Comparison of ENCODE assay signal across 24 cellular contexts in the genomic region with DNA sequence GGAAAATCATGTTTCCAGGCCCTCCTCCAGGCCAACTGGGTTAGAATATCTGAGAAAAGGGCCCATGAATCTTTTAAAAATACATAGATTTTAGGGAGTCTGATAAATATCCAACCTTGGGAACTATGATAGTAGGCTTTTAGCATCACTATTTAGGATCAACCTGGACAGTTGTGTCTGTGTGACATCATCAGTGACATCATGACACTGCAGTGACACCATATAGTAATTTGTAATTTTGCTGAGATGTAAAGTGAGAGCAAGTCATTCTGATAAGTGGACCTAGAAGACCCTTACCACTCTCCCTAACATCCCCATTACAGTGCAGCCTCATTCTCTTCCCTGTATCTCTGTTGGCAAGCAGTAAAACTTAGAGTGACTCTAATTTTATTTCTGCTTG. TPM values are rescaled to one million over a fixed set of nuclear protein-coding genes. Genes with fewer than 3 reads are reported as not detected.
A peak's percentile ranks its signal among the peaks of the same experiment; 100 is the strongest.
DNase-seq lines count a peak whose midpoint lies in the region; ATAC-seq, FAIRE-seq and TF ChIP-seq lines count a peak whose summit lies in the region.
"Had no signal": no experiment of that assay in that cellular context is flagged by ENCODE, and none has a peak within 500 bp of the region (broad histone marks: within the 10 kb centered on the region; RNA-seq: fewer than 3 reads in every experiment).

No MANE protein-coding gene starts in this region.

- intact Hi-C loops in HepG2 (cut with micrococcal nuclease; ENCODE audit: unreplicated experiment) (no loop called here), right lobe of liver (cut with DNase I) (no loop called here), K562 (cut with micrococcal nuclease) (no loop called here)

- H3K4me2 ChIP-seq in HepG2 (ENCODE audit: low read depth, low read length) (no peak overlapping the region), Karpas-422 (ENCODE audit: low read depth, low read length, poor library complexity, severe bottlenecking) (no peak overlapping the region), K562 (ENCODE audit: insufficient read depth, low read length) (no peak overlapping the region)
- H3K4me2 ChIP-seq: A549; BLaER1 treated with 17β-estradiol and CSF1 and Interleukin-3, amounts not matched to agents 10 nM and 100 nM had no signal

- H3K4me1 ChIP-seq in HepG2 (ENCODE audit: insufficient read depth, low read length) (no peaks in the 10 kb centered on the region), right lobe of liver (no peaks in the 10 kb centered on the region), Karpas-422 (ENCODE audit: low read length) (peaks cover 3% of the 10 kb centered on the region; the same call in 1 of the 2 replicates), K562 (replicated peaks in 1 of 2; ENCODE audit: control insufficient read depth in 2 of 2, insufficient read depth in 2 of 2, low read length in 2 of 2) (no peaks in the 10 kb centered on the region), endodermal cell (ENCODE audit: control insufficient read depth, insufficient read depth, low read length) (no peaks in the 10 kb centered on the region)
- H3K4me1 ChIP-seq: A549; BLaER1 treated with 17β-estradiol and CSF1 and Interleukin-3, amounts not matched to agents 10 nM and 100 nM had no signal

- no peak overlapping the region for H3K27ac ChIP-seq in HepG2 (ENCODE audit: extremely low read length, insufficient read depth, low read length)
- H3K27ac ChIP-seq in right lobe of liver, result no peak overlapping the region
- no peak overlapping the region for H3K27ac ChIP-seq in Karpas-422 (ENCODE audit: low read length)
- no peak overlapping the region for H3K27ac ChIP-seq in K562 (ENCODE audit: extremely low read depth, low read depth, low read length)
- H3K27ac ChIP-seq in endodermal cell (ENCODE audit: low read depth, low read length), result no peak overlapping the region
- H3K27ac ChIP-seq: 22Rv1; A549; BLaER1 treated with 17β-estradiol and CSF1 and Interleukin-3, amounts not matched to agents 10 nM and 100 nM; C4-2B had no signal

- no peaks in the 10 kb centered on the region for H3K27me3 Mint-ChIP-seq in endodermal cell (ENCODE audit: insufficient read depth)
- H3K27me3 Mint-ChIP-seq: B cell; CD4-positive, alpha-beta T cell had no signal

- TF ChIP-seq RAD21 in HepG2 (CRISPR knock-in tag; IDR thresholded peaks at IDR 0.05) (no peak), K562 (CRISPR knock-in tag; conservative IDR thresholded peaks at IDR 0.05 in 1 of 2, IDR thresholded peaks at IDR 0.05 in 1 of 2) (no peak)

- H3K27me3 ChIP-seq in HepG2 (ENCODE audit: control insufficient read depth in 1 of 2, insufficient read depth in 2 of 2, low read length in 2 of 2) (no peaks in the 10 kb centered on the region), right lobe of liver (no peaks in the 10 kb centered on the region), Karpas-422 (ENCODE audit: low read length) (no peaks in the 10 kb centered on the region), K562 (ENCODE audit: control insufficient read depth in 2 of 2, insufficient read depth in 2 of 2, low read length in 2 of 2) (no peaks in the 10 kb centered on the region), endodermal cell (ENCODE audit: control insufficient read depth, insufficient read depth, low read length, poor library complexity, severe bottlenecking) (no peaks in the 10 kb centered on the region)
- H3K27me3 ChIP-seq: BLaER1 treated with 17β-estradiol and CSF1 and Interleukin-3, amounts not matched to agents 10 nM and 100 nM had no signal

- no peak overlapping the region for H3K4me3 ChIP-seq in HepG2 (replicated peaks in 1 of 3; ENCODE audit: insufficient read depth in 1 of 3, low read depth in 2 of 3, low read length in 3 of 3)
- H3K4me3 ChIP-seq in right lobe of liver, result no peak overlapping the region
- no peak overlapping the region for H3K4me3 ChIP-seq in Karpas-422 (ENCODE audit: low read length)
- no peak overlapping the region for H3K4me3 ChIP-seq in K562
- no peak overlapping the region for H3K4me3 ChIP-seq in endodermal cell (ENCODE audit: low read length)
- H3K4me3 ChIP-seq: A549; BLaER1 treated with 17β-estradiol and CSF1 and Interleukin-3, amounts not matched to agents 10 nM and 100 nM had no signal

- H3K9ac ChIP-seq in HepG2 (ENCODE audit: insufficient read depth, low read depth, low read length), result no peak overlapping the region
- no peak overlapping the region for H3K9ac ChIP-seq in Karpas-422 (ENCODE audit: low read length)
- no peak overlapping the region for H3K9ac ChIP-seq in K562 (ENCODE audit: insufficient read depth in 1 of 2, low read depth in 2 of 2, low read length in 2 of 2)
- no peak overlapping the region for H3K9ac ChIP-seq in endodermal cell (ENCODE audit: extremely low read depth, low read length, poor library complexity, severe bottlenecking)
- H3K9ac ChIP-seq: BLaER1 treated with 17β-estradiol and CSF1 and Interleukin-3, amounts not matched to agents 10 nM and 100 nM had no signal

- H3K36me3 ChIP-seq in HepG2 (replicated peaks in 1 of 2; ENCODE audit: control insufficient read depth in 1 of 2, insufficient read depth in 2 of 2, low read length in 2 of 2) (peaks cover 6 to 13% of the 10 kb centered on the region in 2 experiments), right lobe of liver (peaks cover 0 to 29% (median 4%) of the 10 kb centered on the region in 4 donors), Karpas-422 (ENCODE audit: insufficient read depth, low read length) (peaks cover 6% of the 10 kb centered on the region), K562 (ENCODE audit: control insufficient read depth, insufficient read depth, low read length) (peaks cover 17% of the 10 kb centered on the region; the same call in 1 of the 3 replicates), endodermal cell (ENCODE audit: control insufficient read depth, insufficient read depth, low read length) (peaks cover 44% of the 10 kb centered on the region)

- H3K9me3 Mint-ChIP-seq in endodermal cell, result no peaks in the 10 kb centered on the region
- H3K9me3 Mint-ChIP-seq: CD4-positive, alpha-beta T cell; CD8-positive, alpha-beta T cell had no signal

- H3K9me2 ChIP-seq in Karpas-422 (replicated peaks; ENCODE audit: insufficient read depth, low read length), result no peaks in the 10 kb centered on the region

- H3K79me2 ChIP-seq in HepG2 (ENCODE audit: insufficient read depth, low read length), result no peaks in the 10 kb centered on the region
- no peaks in the 10 kb centered on the region for H3K79me2 ChIP-seq in Karpas-422 (ENCODE audit: low read length)
- no peaks in the 10 kb centered on the region for H3K79me2 ChIP-seq in K562 (ENCODE audit: control insufficient read depth, insufficient read depth, low read length)

- DNase-seq in HepG2 (ENCODE audit: low spot score), result no peak
- no peak for DNase-seq in right lobe of liver
- DNase-seq in Karpas-422, result peak; percentile 31
- no peak for DNase-seq in K562 (ENCODE audit: extremely low read depth in 1 of 4, low spot score in 3 of 4)
- no peak for DNase-seq in endodermal cell
- DNase-seq in HuH-7 (ENCODE audit: low spot score), result no peak
- DNase-seq: AML-193; CD4-positive, alpha-beta T cell; CD8-positive, alpha-beta T cell; COR-L47; DMS 273 treated with DMSO at 0.1 percent for 48 hours; DMS153; DMS53; DMS79; DND-41; EL; GDM1 had no signal

- ATAC-seq in HepG2 (no peak), right lobe of liver (no peak), K562 (no peak)
- ATAC-seq: A549; CD8-positive, alpha-beta T cell had no signal

- BruUV-seq in HepG2 (replicated peaks; lab: Mats Ljungman, UMichigan) (no TSS peak), K562 (replicated peaks; lab: Mats Ljungman, UMichigan) (no TSS peak)

- CTCF ChIA-PET in HepG2 (lab: Yijun Ruan, JAX; ENCODE audit: low intra/inter-chr PET ratio, low total read pairs), result no interaction called here
- CTCF ChIA-PET in K562 (lab: Yijun Ruan, JAX; ENCODE audit: low intra/inter-chr PET ratio), result no interaction called here

- H3K9me1 ChIP-seq in K562 (ENCODE audit: control insufficient read depth, insufficient read depth, low read length), result no peaks in the 10 kb centered on the region

- peaks cover 18% of the 10 kb centered on the region for H3K36me3 Mint-ChIP-seq in endodermal cell (ENCODE audit: low read depth)

- H4K20me1 ChIP-seq in HepG2 (ENCODE audit: insufficient read depth, low read length) (no peaks in the 10 kb centered on the region), Karpas-422 (ENCODE audit: insufficient read depth, low read depth, low read length) (no peaks in the 10 kb centered on the region), K562 (replicated peaks; ENCODE audit: control insufficient read depth, insufficient read depth, low read length) (no peaks in the 10 kb centered on the region)

- H2AFZ ChIP-seq in HepG2 (ENCODE audit: low read length) (no peak overlapping the region), Karpas-422 (ENCODE audit: low read length) (no peak overlapping the region), K562 (ENCODE audit: low read depth, low read length) (no peak overlapping the region)

- no peak overlapping the region for H3K4me3 Mint-ChIP-seq in endodermal cell
- H3K4me3 Mint-ChIP-seq: B cell; CD4-positive, alpha-beta T cell; CD8-positive, alpha-beta T cell had no signal

- POLR2A ChIA-PET in HepG2 (lab: Yijun Ruan, JAX) (no interaction called here), K562 (lab: Yijun Ruan, JAX) (no interaction called here)

- H3K9me3 ChIP-seq in HepG2 (ENCODE audit: low read length) (no peaks in the 10 kb centered on the region), right lobe of liver (no peaks in the 10 kb centered on the region), Karpas-422 (ENCODE audit: low read length) (no peaks in the 10 kb centered on the region), K562 (replicated peaks; ENCODE audit: control insufficient read depth, insufficient read depth, low read depth, low read length) (no peaks in the 10 kb centered on the region), endodermal cell (ENCODE audit: control insufficient read depth, low read length) (no peaks in the 10 kb centered on the region)
- H3K9me3 ChIP-seq: A549 had no signal

- TF ChIP-seq EP300 in HepG2 (IDR thresholded peaks at IDR 0.05; ENCODE audit: low read depth in 2 of 2, low read length in 2 of 2) (no peak), HepG2 (CRISPR knock-in tag; IDR thresholded peaks at IDR 0.05; ENCODE audit: borderline replicate concordance) (no peak), K562 (IDR thresholded peaks at IDR 0.05; ENCODE audit: low read length) (no peak)

- FAIRE-seq in HepG2 (lab: Jason Lieb, UNC) (no peak), K562 (lab: Jason Lieb, UNC) (no peak)
- FAIRE-seq: A549, GM12891, GM19239 had no signal

- no peak overlapping the region for H3K27ac Mint-ChIP-seq in endodermal cell
- H3K27ac Mint-ChIP-seq: B cell; CD4-positive, alpha-beta T cell; CD8-positive, alpha-beta T cell had no signal

- TF ChIP-seq POLR2A in HepG2 (IDR thresholded peaks at IDR 0.05; ENCODE audit: insufficient read depth in 1 of 2, low read depth in 2 of 2, low read length in 2 of 2) (no peak), right lobe of liver (IDR thresholded peaks at IDR 0.05) (no peak), K562 (conservative IDR thresholded peaks at IDR 0.05) (no peak)

- in situ Hi-C loops in HepG2 (cut with HindIII; ENCODE audit: extremely low pct_ligation_motif_present, low pct_unique_long_range_greater_than_20kb) (no loop called here), K562 (cut with MboI) (no loop called here)

- no peaks in the 10 kb centered on the region for H3K4me1 Mint-ChIP-seq in endodermal cell
- H3K4me1 Mint-ChIP-seq: B cell had no signal

- TF ChIP-seq CTCF in HepG2 (CRISPR knock-in tag; IDR thresholded peaks at IDR 0.05), result no peak
- no peak for TF ChIP-seq CTCF in right lobe of liver (IDR thresholded peaks at IDR 0.05)
- no peak for TF ChIP-seq CTCF in K562 (IDR thresholded peaks at IDR 0.05 in 2 of 3, conservative IDR thresholded peaks at IDR 0.05 in 1 of 3; ENCODE audit: insufficient read depth in 2 of 3, low read depth in 1 of 3, low read length in 3 of 3)
- TF ChIP-seq CTCF in endodermal cell (conservative IDR thresholded peaks at IDR 0.05), result no peak

RNA-seq across cellular contexts. Expression of a gene that starts 14.1 kb away (rescaled TPM):
- total RNA-seq in HepG2 (2016; rRNA removed; fragmentation: Illumina TruSeq; extraction: Trizol) (23.1 and 34.2 TPM in 2 replicates), right lobe of liver (1 to 10 TPM; 6.8 to 10.0 (median 8.4) TPM), K562 (2014; rRNA removed) (13.2 and 25.4 TPM in 2 replicates), K562 (2014; rRNA removed; fragmentation: Illumina TruSeq; extraction: Trizol) (21.8 and 23.9 TPM in 2 replicates), K562 (2015; rRNA removed; fragmentation: Illumina TruSeq; extraction: Trizol) (22.3 and 23.2 TPM in 2 replicates), K562 (2021) (16.8 and 18.4 TPM in 2 replicates), endodermal cell (10 to 100 TPM; 25.8 to 36.4 TPM)
- 8.3 and 11.5 TPM in 2 replicates for total RNA-seq in HepG2 (2016; cell fraction: cytosol; rRNA removed; fragmentation: Illumina TruSeq; extraction: Trizol; ENCODE audit: low read depth)
- 23.6 and 33.9 TPM in 2 replicates for total RNA-seq in HepG2 (2016; cell fraction: insoluble cytoplasmic fraction; rRNA removed; fragmentation: Illumina TruSeq; extraction: Trizol)
- 8.1 and 10.4 TPM in 2 replicates for total RNA-seq in HepG2 (2016; cell fraction: membrane; rRNA removed; fragmentation: Illumina TruSeq; extraction: Trizol)
- 18.5 and 21.7 TPM in 2 replicates for total RNA-seq in HepG2 (2016; cell fraction: nucleus; rRNA removed; fragmentation: Illumina TruSeq; extraction: Trizol)
- polyA plus RNA-seq in HepG2 (2011; rRNA removed) (12.1 and 13.8 TPM in 2 replicates), K562 (2011; rRNA removed) (16.4 and 21.0 TPM in 2 replicates), K562 (2014; fragmentation: Illumina TruSeq; extraction: Trizol) (17.0 and 18.5 TPM in 2 replicates), K562 (2014; fragmentation: Nextera tagmentation; extraction: Ambion mirVana) (10 to 100 TPM in 1 of 2 experiments, 1 to 10 TPM in 1; 8.1 to 13.1 TPM), K562 (2014; rRNA removed) (19.0 and 21.8 TPM in 2 replicates)
- polyA plus RNA-seq in HepG2 (2011; cell fraction: cytosol; rRNA removed), result 4.9 and 6.4 TPM in 2 replicates
- polyA plus RNA-seq in HepG2 (2011; cell fraction: nucleus; rRNA removed), result 16.6 and 17.5 TPM in 2 replicates
- 13.0 and 15.0 TPM in 2 replicates for polyA plus RNA-seq in HepG2 (2012)
- polyA plus RNA-seq in HepG2 (2016; cell fraction: cytosol; fragmentation: Illumina TruSeq; extraction: Trizol; ENCODE audit: low read depth), result 1.3 and 2.6 TPM in 2 replicates
- 26.5 and 26.8 TPM in 2 replicates for polyA plus RNA-seq in HepG2 (2016; cell fraction: insoluble cytoplasmic fraction; fragmentation: Illumina TruSeq; extraction: Trizol; ENCODE audit: low read depth)
- polyA plus RNA-seq in HepG2 (2016; cell fraction: membrane; fragmentation: Illumina TruSeq; extraction: Trizol; ENCODE audit: low read depth), result 3.3 and 3.6 TPM in 2 replicates
- 19.7 and 23.2 TPM in 2 replicates for polyA plus RNA-seq in HepG2 (2016; cell fraction: nucleus; fragmentation: Illumina TruSeq; extraction: Trizol; ENCODE audit: insufficient read depth, low read depth)
- polyA minus RNA-seq in HepG2 (2011; rRNA and poly(A)+ RNA removed; ENCODE audit: low replicate concordance), result 13.5 and 19.1 TPM in 2 replicates
- polyA minus RNA-seq in HepG2 (2011; cell fraction: cytosol; rRNA and poly(A)+ RNA removed), result 10.3 and 11.6 TPM in 2 replicates
- polyA minus RNA-seq in HepG2 (2011; cell fraction: nucleus; rRNA and poly(A)+ RNA removed), result 49.1 and 49.7 TPM in 2 replicates
- total RNA-seq in Karpas-422 (2014; rRNA removed; shearing (Covaris generic); ENCODE audit: low replicate concordance), result 23.8 and 36.2 TPM in 2 replicates
- 27.5 and 33.7 TPM in 2 replicates for total RNA-seq in K562 (2011; cell fraction: chromatin; rRNA removed; ENCODE audit: low replicate concordance)
- 25.3 and 26.0 TPM in 2 replicates for total RNA-seq in K562 (2011; cell fraction: nucleolus; rRNA removed)
- 44.0 and 78.8 TPM in 2 replicates for total RNA-seq in K562 (2011; cell fraction: nucleoplasm; rRNA removed)
- polyA plus RNA-seq in K562 (2011; cell fraction: cytosol; rRNA removed), result 7.3 and 7.7 TPM in 2 replicates
- polyA plus RNA-seq in K562 (2011; cell fraction: nucleus; rRNA removed), result 31.8 and 36.5 TPM in 2 replicates
- 12.5 and 14.1 TPM in 2 replicates for polyA plus RNA-seq in K562 (2012)
- 17.4 and 20.7 TPM in 2 replicates for polyA minus RNA-seq in K562 (2011; rRNA and poly(A)+ RNA removed)
- 11.0 and 14.2 TPM in 2 replicates for polyA minus RNA-seq in K562 (2011; cell fraction: cytosol; rRNA and poly(A)+ RNA removed)
- polyA minus RNA-seq in K562 (2011; cell fraction: nucleus; rRNA and poly(A)+ RNA removed), result 21.4 and 29.4 TPM in 2 replicates
- polyA plus RNA-seq in endodermal cell (2013, experiment 1 of 2), result 28.6 TPM
- 29.2 TPM for polyA plus RNA-seq in endodermal cell (2013, experiment 2 of 2)

RNA-seq across cellular contexts. Expression of a gene that starts 14.1 kb away (rescaled TPM):
- total RNA-seq in HepG2 (2016; rRNA removed; fragmentation: Illumina TruSeq; extraction: Trizol) (10.3 and 12.0 TPM in 2 replicates), right lobe of liver (1 to 10 TPM; 1.1 to 2.3 (median 2.0) TPM), K562 (2014; rRNA removed) (2.7 and 4.9 TPM in 2 replicates), K562 (2014; rRNA removed; fragmentation: Illumina TruSeq; extraction: Trizol) (8.4 and 10.1 TPM in 2 replicates), K562 (2015; rRNA removed; fragmentation: Illumina TruSeq; extraction: Trizol) (9.3 and 9.4 TPM in 2 replicates), K562 (2021) (7.2 and 7.8 TPM in 2 replicates), endodermal cell (10 to 100 TPM; 11.0 to 13.9 TPM)
- total RNA-seq in HepG2 (2016; cell fraction: cytosol; rRNA removed; fragmentation: Illumina TruSeq; extraction: Trizol; ENCODE audit: low read depth), result 3.4 and 3.8 TPM in 2 replicates
- 9.8 and 11.4 TPM in 2 replicates for total RNA-seq in HepG2 (2016; cell fraction: insoluble cytoplasmic fraction; rRNA removed; fragmentation: Illumina TruSeq; extraction: Trizol)
- 5.0 and 5.9 TPM in 2 replicates for total RNA-seq in HepG2 (2016; cell fraction: membrane; rRNA removed; fragmentation: Illumina TruSeq; extraction: Trizol)
- total RNA-seq in HepG2 (2016; cell fraction: nucleus; rRNA removed; fragmentation: Illumina TruSeq; extraction: Trizol), result 7.4 and 8.7 TPM in 2 replicates
- polyA plus RNA-seq in HepG2 (2011; rRNA removed) (1.4 and 1.9 TPM in 2 replicates), K562 (2011; rRNA removed) (1.2 and 2.9 TPM in 2 replicates), K562 (2014; fragmentation: Illumina TruSeq; extraction: Trizol) (8.7 and 9.7 TPM in 2 replicates), K562 (2014; fragmentation: Nextera tagmentation; extraction: Ambion mirVana) (1 to 10 TPM; 2.6 TPM), K562 (2014; rRNA removed) (3.5 and 4.1 TPM in 2 replicates)
- 1.5 and 1.7 TPM in 2 replicates for polyA plus RNA-seq in HepG2 (2011; cell fraction: cytosol; rRNA removed)
- 1.9 and 2.8 TPM in 2 replicates for polyA plus RNA-seq in HepG2 (2011; cell fraction: nucleus; rRNA removed)
- 5.4 and 7.3 TPM in 2 replicates for polyA plus RNA-seq in HepG2 (2012)
- 1.2 and 1.3 TPM in 2 replicates for polyA plus RNA-seq in HepG2 (2016; cell fraction: cytosol; fragmentation: Illumina TruSeq; extraction: Trizol; ENCODE audit: low read depth)
- 11.9 and 12.5 TPM in 2 replicates for polyA plus RNA-seq in HepG2 (2016; cell fraction: insoluble cytoplasmic fraction; fragmentation: Illumina TruSeq; extraction: Trizol; ENCODE audit: low read depth)
- 2.1 and 2.5 TPM in 2 replicates for polyA plus RNA-seq in HepG2 (2016; cell fraction: membrane; fragmentation: Illumina TruSeq; extraction: Trizol; ENCODE audit: low read depth)
- 8.4 and 8.6 TPM in 2 replicates for polyA plus RNA-seq in HepG2 (2016; cell fraction: nucleus; fragmentation: Illumina TruSeq; extraction: Trizol; ENCODE audit: insufficient read depth, low read depth)
- polyA minus RNA-seq in HepG2 (2011; rRNA and poly(A)+ RNA removed; ENCODE audit: low replicate concordance), result 1.1 and 2.5 TPM in 2 replicates
- polyA minus RNA-seq in HepG2 (2011; cell fraction: cytosol; rRNA and poly(A)+ RNA removed), result 2.8 and 2.9 TPM in 2 replicates
- polyA minus RNA-seq in HepG2 (2011; cell fraction: nucleus; rRNA and poly(A)+ RNA removed), result 4.6 and 5.1 TPM in 2 replicates
- total RNA-seq in Karpas-422 (2014; rRNA removed; shearing (Covaris generic); ENCODE audit: low replicate concordance), result 3.8 and 7.3 TPM in 2 replicates
- total RNA-seq in K562 (2011; cell fraction: chromatin; rRNA removed; ENCODE audit: low replicate concordance), result 1.2 and 3.2 TPM in 2 replicates
- 1.0 and 1.3 TPM in 2 replicates for total RNA-seq in K562 (2011; cell fraction: nucleolus; rRNA removed)
- total RNA-seq in K562 (2011; cell fraction: nucleoplasm; rRNA removed), result 1.8 and 3.2 TPM in 2 replicates
- polyA plus RNA-seq in K562 (2011; cell fraction: cytosol; rRNA removed), result 2.1 and 3.7 TPM in 2 replicates
- polyA plus RNA-seq in K562 (2011; cell fraction: nucleus; rRNA removed), result 1.3 and 1.6 TPM in 2 replicates
- polyA plus RNA-seq in K562 (2012), result 3.5 and 5.2 TPM in 2 replicates
- polyA minus RNA-seq in K562 (2011; rRNA and poly(A)+ RNA removed), result 3.3 and 3.6 TPM in 2 replicates
- polyA minus RNA-seq in K562 (2011; cell fraction: cytosol; rRNA and poly(A)+ RNA removed), result 2.3 and 3.6 TPM in 2 replicates
- polyA minus RNA-seq in K562 (2011; cell fraction: nucleus; rRNA and poly(A)+ RNA removed), result 1.9 and 2.3 TPM in 2 replicates
- polyA plus RNA-seq in endodermal cell (2013, experiment 1 of 2), result 11.6 TPM
- polyA plus RNA-seq in endodermal cell (2013, experiment 2 of 2), result 10.0 TPM
